ENCODE assay signal across 14 cellular contexts in genomic region chr16:7315813-7316212, GRCh38. TPM values are rescaled to one million over a fixed set of nuclear protein-coding genes. Genes with fewer than 3 reads are reported as not detected.
"Had no signal": no experiment of that assay in that cellular context is flagged by ENCODE, and none has a peak within 500 bp of the region (broad histone marks: within the 10 kb centered on the region; RNA-seq: fewer than 3 reads in every experiment).

No MANE protein-coding gene starts in this region.

- ATAC-seq: activated CD4-positive, alpha-beta T cell treated with anti-CD3 and anti-CD28 coated beads for 36 hours; naive thymus-derived CD8-positive, alpha-beta T cell; WTC11 had no signal

- DNase-seq: activated CD4-positive, alpha-beta T cell treated with anti-CD3 and anti-CD28 coated beads for 36 hours; activated CD4-positive, alpha-beta T cell treated with anti-CD3 and anti-CD28 coated beads, Interleukin-2, amount 50 U/mL, for 48 hours; activated gamma-delta T cell; cortex of kidney; erythroblast; mesendoderm; naive thymus-derived CD8-positive, alpha-beta T cell; stimulated activated CD4-positive, alpha-beta T cell treated with anti-CD3 and anti-CD28 coated beads, Interleukin-2, amount 100 ng/mL, for 24 hours; stimulated activated naive CD4-positive, alpha-beta T cell treated with Interleukin-2 at 50 U/mL for 16 hours; thyroid gland had no signal

RNA-seq across cellular contexts. Expression of gene RBFOX1, which starts 16.8 kb away (rescaled TPM):
- total RNA-seq: activated CD4-positive, alpha-beta T cell treated with anti-CD3 and anti-CD28 coated beads for 36 hours; ascending aorta; kidney epithelial cell; liver; naive thymus-derived CD8-positive, alpha-beta T cell had no signal
